ENCODE assay signal across 29 cellular contexts in the genomic region with DNA sequence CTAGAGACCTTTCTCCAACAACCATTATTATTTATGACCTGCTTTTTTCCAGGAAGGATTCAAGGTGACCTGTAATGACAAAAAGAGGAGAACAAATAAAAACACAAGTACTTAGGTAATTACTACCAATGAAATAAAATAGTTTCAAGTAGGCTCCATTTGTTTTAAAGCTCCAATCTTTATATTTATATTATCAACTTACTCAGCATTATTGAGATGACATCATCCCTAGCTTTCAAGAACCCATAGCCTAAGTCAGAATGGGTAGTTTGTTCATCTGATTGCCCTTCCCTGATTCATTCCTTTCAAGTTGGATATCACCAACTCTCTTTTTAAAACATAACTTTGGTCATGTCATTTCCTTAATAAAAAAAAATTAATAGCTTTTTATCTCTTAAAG.
"Had no signal": no experiment of that assay in that cellular context is flagged by ENCODE, and none has a peak within 500 bp of the region (broad histone marks: within the 10 kb centered on the region; RNA-seq: fewer than 3 reads in every experiment).

No MANE protein-coding gene starts in this region.

- H3K4me1 ChIP-seq: ascending aorta, breast epithelium, colonic mucosa, esophagus squamous epithelium, gastroesophageal sphincter, heart right ventricle had no signal

- H3K27me3 ChIP-seq: ascending aorta, breast epithelium, cardiac muscle cell, colonic mucosa, esophagus squamous epithelium, gastroesophageal sphincter, heart right ventricle had no signal

- ATAC-seq: activated CD4-positive, alpha-beta T cell treated with anti-CD3 and anti-CD28 coated beads for 36 hours; activated CD8-positive, alpha-beta memory T cell treated with anti-CD3 and anti-CD28 coated beads, Interleukin-2, amount 10 ng/mL, durations not matched to agents 7 days and 5 days; activated CD8-positive, alpha-beta T cell treated with anti-CD3 and anti-CD28 coated beads, Interleukin-2, amount 10 ng/mL, durations not matched to agents 7 days and 5 days; activated naive CD4-positive, alpha-beta T cell treated with anti-CD3 and anti-CD28 coated beads, Interleukin-2, amount 50 U/mL, for 72 hours; gastroesophageal sphincter; heart right ventricle had no signal

- H3K27ac ChIP-seq: ascending aorta, breast epithelium, cardiac muscle cell, colonic mucosa, epithelial cell of prostate, esophagus squamous epithelium, gastroesophageal sphincter, heart right ventricle had no signal

- DNase-seq: activated CD4-positive, alpha-beta memory T cell treated with anti-CD3 and anti-CD28 coated beads for 36 hours; activated CD4-positive, alpha-beta T cell treated with anti-CD3 and anti-CD28 coated beads for 36 hours; activated CD4-positive, alpha-beta T cell treated with anti-CD3 and anti-CD28 coated beads, Interleukin-2, amount 10 ng/mL, durations not matched to agents 24 days and 14 days; activated CD4-positive, CD25-positive, alpha-beta regulatory T cell; activated CD4-positive, CD25-positive, alpha-beta regulatory T cell treated with anti-CD3 and anti-CD28 coated beads, Interleukin-2, amount 50 U/mL, for 72 hours; activated CD8-positive, alpha-beta memory T cell treated with anti-CD3 and anti-CD28 coated beads, Interleukin-2, amount 10 ng/mL, durations not matched to agents 7 days and 5 days; activated CD8-positive, alpha-beta memory T cell treated with anti-CD3 and anti-CD28 coated beads, Interleukin-2, amount 50 U/mL, for 4 hours; activated CD8-positive, alpha-beta T cell treated with anti-CD3 and anti-CD28 coated beads, Interleukin-2, amount 10 ng/mL, durations not matched to agents 7 days and 5 days; activated effector memory CD4-positive, alpha-beta T cell treated with anti-CD3 and anti-CD28 coated beads, Interleukin-2, amount 50 U/mL, for 16 hours; activated naive CD4-positive, alpha-beta T cell treated with anti-CD3 and anti-CD28 coated beads, Interleukin-2, amount 10 ng/mL, durations not matched to agents 7 days and 5 days; activated naive CD8-positive, alpha-beta T cell treated with anti-CD3 and anti-CD28 coated beads, Interleukin-2, amount 10 ng/mL, durations not matched to agents 7 days and 5 days; activated T-cell treated with anti-CD3 and anti-CD28 coated beads, Interleukin-2, amount 50 U/mL, for 1 hour; activated T-cell treated with anti-CD3 and anti-CD28 coated beads, Interleukin-2, amount 50 U/mL, for 48 hours; central memory CD4-positive, alpha-beta T cell; cerebellar nuclear complex; colonic mucosa; effector CD8-positive, alpha-beta T cell; esophagus squamous epithelium; foreskin melanocyte; heart right ventricle; T-helper 2 cell had no signal

- H3K9me3 ChIP-seq: ascending aorta, breast epithelium, colonic mucosa, esophagus squamous epithelium, gastroesophageal sphincter had no signal

- H3K4me3 ChIP-seq: ascending aorta, breast epithelium, cardiac muscle cell, colonic mucosa, esophagus squamous epithelium, gastroesophageal sphincter, heart right ventricle had no signal

- H3K36me3 ChIP-seq: ascending aorta, breast epithelium, cardiac muscle cell, colonic mucosa, esophagus squamous epithelium, gastroesophageal sphincter, heart right ventricle had no signal

- FAIRE-seq: endometrium, endothelial cell of umbilical vein had no signal
